ENCODE assay signal across 1 cellular context in the genomic region with DNA sequence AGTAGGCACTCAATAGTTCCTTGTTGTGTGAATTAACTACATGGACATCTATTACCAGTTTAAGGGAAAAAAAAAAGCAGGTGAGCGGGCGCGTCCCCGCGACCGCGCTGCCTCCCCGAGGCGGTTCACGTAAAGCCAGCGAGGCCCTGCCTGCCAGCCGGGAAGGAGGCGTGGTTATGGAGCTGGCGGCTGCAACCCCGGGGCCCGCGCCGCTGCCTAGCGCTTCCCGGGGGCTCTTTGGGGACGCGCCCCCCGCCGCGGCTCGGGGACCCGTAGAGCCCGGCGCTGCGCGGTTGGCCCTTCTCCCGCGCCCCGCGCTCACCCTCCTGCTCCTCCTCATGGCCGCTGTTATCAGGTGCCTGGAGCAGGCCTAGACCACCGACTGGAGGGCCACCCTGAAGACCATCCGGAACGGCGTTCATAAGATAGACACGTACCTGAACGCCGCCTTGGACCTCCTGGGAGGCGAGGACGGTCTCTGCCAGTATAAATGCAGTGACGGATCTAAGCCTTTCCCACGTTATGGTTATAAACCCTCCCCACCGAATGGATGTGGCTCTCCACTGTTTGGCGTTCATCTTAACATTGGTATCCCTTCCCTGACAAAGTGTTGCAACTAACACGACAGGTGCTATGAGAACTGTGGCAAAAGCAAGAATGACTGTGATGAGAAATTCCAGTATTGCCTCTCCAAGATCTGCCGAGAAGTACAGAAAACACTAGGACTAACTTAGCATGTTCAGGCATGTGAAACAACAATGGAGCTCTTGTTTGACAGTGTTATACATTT.
TF ChIP-seq lines count a peak whose summit lies in the region.

No MANE protein-coding gene starts in this region.

TF ChIP-seq in K562, 482 proteins besides CTCF, POLR2A, EP300 and RAD21:
- TF ChIP-seq POLR2G (IDR thresholded peaks at IDR 0.05; ENCODE audit: low read depth, low read length) (peak; percentile 62), ZNF644 (tag; IDR thresholded peaks at IDR 0.05; ENCODE audit: low read depth) (no peak)
- TF ChIP-seq, protein P1, sequence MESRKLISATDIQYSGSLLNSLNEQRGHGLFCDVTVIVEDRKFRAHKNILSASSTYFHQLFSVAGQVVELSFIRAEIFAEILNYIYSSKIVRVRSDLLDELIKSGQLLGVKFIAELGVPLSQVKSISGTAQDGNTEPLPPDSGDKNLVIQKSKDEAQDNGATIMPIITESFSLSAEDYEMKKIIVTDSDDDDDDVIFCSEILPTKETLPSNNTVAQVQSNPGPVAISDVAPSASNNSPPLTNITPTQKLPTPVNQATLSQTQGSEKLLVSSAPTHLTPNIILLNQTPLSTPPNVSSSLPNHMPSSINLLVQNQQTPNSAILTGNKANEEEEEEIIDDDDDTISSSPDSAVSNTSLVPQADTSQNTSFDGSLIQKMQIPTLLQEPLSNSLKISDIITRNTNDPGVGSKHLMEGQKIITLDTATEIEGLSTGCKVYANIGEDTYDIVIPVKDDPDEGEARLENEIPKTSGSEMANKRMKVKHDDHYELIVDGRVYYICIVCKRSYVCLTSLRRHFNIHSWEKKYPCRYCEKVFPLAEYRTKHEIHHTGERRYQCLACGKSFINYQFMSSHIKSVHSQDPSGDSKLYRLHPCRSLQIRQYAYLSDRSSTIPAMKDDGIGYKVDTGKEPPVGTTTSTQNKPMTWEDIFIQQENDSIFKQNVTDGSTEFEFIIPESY (CRISPR knock-in tag; IDR thresholded peaks at IDR 0.05), result peak; percentile 90
TF ChIP-seq in K562: peak in this region for 2.
